Comparison of ENCODE assay signal across 8 cellular contexts in genomic region chr17:83053021-83053778, GRCh38. TPM values are rescaled to one million over a fixed set of nuclear protein-coding genes. Genes with fewer than 3 reads are reported as not detected.
A peak's percentile ranks its signal among the peaks of the same experiment; 100 is the strongest.
DNase-seq lines count a peak whose midpoint lies in the region; ATAC-seq and TF ChIP-seq lines count a peak whose summit lies in the region.

No MANE protein-coding gene starts in this region.

- peaks cover 2% of the 10 kb centered on the region for H3K27me3 Mint-ChIP-seq in H9 (ENCODE audit: low read depth)
- H3K27me3 Mint-ChIP-seq in activated T-helper 17 cell treated with anti-CD3 and anti-CD28 coated beads, Interleukin-2, amount 50 U/mL, for 72 hours = no peaks in the 10 kb centered on the region
- H3K27me3 Mint-ChIP-seq in stimulated activated memory B cell treated with anti-CD40 and anti-IgM and Interleukin-4, amounts not matched to agents 10 μg/mL and 1 μg/mL and 100 μg/mL, for 72 hours = peaks cover 3% of the 10 kb centered on the region

- WGBS in H9 (ENCODE audit: extremely low coverage, insufficient read length, low lambda C conversion rate) = no CpG with 5 or more reads among the region's 16 CpGs

- peaks cover 2% of the 10 kb centered on the region in 2 experiments; a peak in 2 of 5 replicates for H3K9me3 Mint-ChIP-seq in H9
- no peaks in the 10 kb centered on the region for H3K9me3 Mint-ChIP-seq in activated T-helper 17 cell treated with anti-CD3 and anti-CD28 coated beads, Interleukin-2, amount 50 U/mL, for 72 hours
- H3K9me3 Mint-ChIP-seq in stimulated activated memory B cell treated with anti-CD40 and anti-IgM and Interleukin-4, amounts not matched to agents 10 μg/mL and 1 μg/mL and 100 μg/mL, for 72 hours = no peaks in the 10 kb centered on the region

- no peak for TF ChIP-seq CTCF in H9 (conservative IDR thresholded peaks at IDR 0.05)

- H2BK5ac ChIP-seq in H9 (ENCODE audit: insufficient read length, low read length) = no peak overlapping the region

- no peak overlapping the region for H2BK15ac ChIP-seq in H9 (ENCODE audit: low read depth, low read length)

- no peaks in the 10 kb centered on the region; the same call in 1 of the 2 replicates for H3K4me1 ChIP-seq in H9 (ENCODE audit: insufficient read depth, low read length)

- no peak overlapping the region for H3K23ac ChIP-seq in H9 (ENCODE audit: insufficient read length, low read depth, low read length)

- no peak overlapping the region for H3K56ac ChIP-seq in H9 (ENCODE audit: insufficient read length, low read depth, low read length)

- H3K14ac ChIP-seq in H9 (ENCODE audit: insufficient read depth, low read length) = no peak overlapping the region

- peaks cover 3 to 5% (median 5%) of the 10 kb centered on the region in 3 experiments for H3K36me3 Mint-ChIP-seq in H9 (ENCODE audit: insufficient read depth in 1 of 3, low read depth in 3 of 3)
- peaks cover 4% of the 10 kb centered on the region for H3K36me3 Mint-ChIP-seq in activated T-helper 17 cell treated with anti-CD3 and anti-CD28 coated beads, Interleukin-2, amount 50 U/mL, for 72 hours (ENCODE audit: low read depth)
- H3K36me3 Mint-ChIP-seq in stimulated activated memory B cell treated with anti-CD40 and anti-IgM and Interleukin-4, amounts not matched to agents 10 μg/mL and 1 μg/mL and 100 μg/mL, for 72 hours = no peaks in the 10 kb centered on the region

- no peaks in the 10 kb centered on the region for H3K9me3 ChIP-seq in H9 (ENCODE audit: control insufficient read depth, low read depth, low read length)

- in situ Hi-C loops in ACHN (cut with HindIII; ENCODE audit: low pct_ligation_motif_present, low pct_unique_long_range_greater_than_20kb, low sequenced_read_pairs) = no loop called here

- no peaks in the 10 kb centered on the region for H3K79me1 ChIP-seq in H9 (ENCODE audit: insufficient read depth, low read depth, low read length, poor library complexity, severe bottlenecking)

- H4K8ac ChIP-seq in H9 (replicated peaks; ENCODE audit: insufficient read length, low read depth, low read length) = no peak overlapping the region

- H3K4me1 Mint-ChIP-seq in H9 = peaks cover 4 to 9% of the 10 kb centered on the region in 2 experiments
- H3K4me1 Mint-ChIP-seq in activated T-helper 17 cell treated with anti-CD3 and anti-CD28 coated beads, Interleukin-2, amount 50 U/mL, for 72 hours = peaks cover 14% of the 10 kb centered on the region
- H3K4me1 Mint-ChIP-seq in stimulated activated memory B cell treated with anti-CD40 and anti-IgM and Interleukin-4, amounts not matched to agents 10 μg/mL and 1 μg/mL and 100 μg/mL, for 72 hours = peaks cover 38% of the 10 kb centered on the region

- no peak for ATAC-seq in activated T-helper 17 cell treated with anti-CD3 and anti-CD28 coated beads, Interleukin-2, amount 50 U/mL, for 72 hours (replicated peaks)
- ATAC-seq in stimulated activated memory B cell treated with anti-CD40 and anti-IgM and Interleukin-4, amounts not matched to agents 10 μg/mL and 1 μg/mL and 100 μg/mL, for 72 hours = no peak
- ATAC-seq in GM21360 (IDR thresholded peaks at IDR 0.05; ENCODE audit: unreplicated experiment) = no peak

- H2BK120ac ChIP-seq in H9 (ENCODE audit: low read depth, low read length, poor library complexity, severe bottlenecking) = no peak overlapping the region

- no peak overlapping the region for H3K9ac ChIP-seq in H9 (ENCODE audit: extremely low read depth, insufficient read length, low read length)

- no peak overlapping the region for H3K27ac Mint-ChIP-seq in H9
- H3K27ac Mint-ChIP-seq in activated T-helper 17 cell treated with anti-CD3 and anti-CD28 coated beads, Interleukin-2, amount 50 U/mL, for 72 hours = no peak overlapping the region
- H3K27ac Mint-ChIP-seq in stimulated activated memory B cell treated with anti-CD40 and anti-IgM and Interleukin-4, amounts not matched to agents 10 μg/mL and 1 μg/mL and 100 μg/mL, for 72 hours = peak overlapping the region; percentile 36

- DNase-seq in H9 (peak; percentile 49), SW480 (ENCODE audit: low spot score) (no peak), NCI-H128 (lab: John Stamatoyannopoulos, UW; ENCODE audit: unreplicated experiment) (no peak), ACHN (no peak)

- H2BK12ac ChIP-seq in H9 (ENCODE audit: insufficient read length, low read depth, low read length) = no peak overlapping the region

- H3T11ph ChIP-seq in H9 (ENCODE audit: low read length) = no peak overlapping the region

- H2BK20ac ChIP-seq in H9 (ENCODE audit: low read depth, low read length, poor library complexity, severe bottlenecking) = no peak overlapping the region

- no peak overlapping the region for H3K4me2 ChIP-seq in H9 (ENCODE audit: insufficient read depth, insufficient read length, low read length)

- no peaks in the 10 kb centered on the region for H3K79me2 ChIP-seq in H9 (ENCODE audit: insufficient read depth, low read length)

- no peak overlapping the region for H2AFZ ChIP-seq in H9 (ENCODE audit: low read length)

- H3K27ac ChIP-seq in H9 (ENCODE audit: insufficient read length, low read depth, low read length) = no peak overlapping the region
- H3K27ac ChIP-seq in layer of hippocampus (ENCODE audit: low read depth, low read length) = peak overlapping the region; percentile 77

- no peak overlapping the region for H3K18ac ChIP-seq in H9 (ENCODE audit: insufficient read length, low read depth, low read length)

- H3K23me2 ChIP-seq in H9 (ENCODE audit: insufficient read length, low read depth, low read length, poor library complexity, severe bottlenecking) = no peaks in the 10 kb centered on the region

- no peaks in the 10 kb centered on the region for H4K20me1 ChIP-seq in H9 (ENCODE audit: control insufficient read depth, insufficient read depth, insufficient read length)

- H3K4me3 Mint-ChIP-seq in H9 = no peak overlapping the region
- peak overlapping the region; percentile 59 for H3K4me3 Mint-ChIP-seq in activated T-helper 17 cell treated with anti-CD3 and anti-CD28 coated beads, Interleukin-2, amount 50 U/mL, for 72 hours
- no peak overlapping the region for H3K4me3 Mint-ChIP-seq in stimulated activated memory B cell treated with anti-CD40 and anti-IgM and Interleukin-4, amounts not matched to agents 10 μg/mL and 1 μg/mL and 100 μg/mL, for 72 hours

- H3K27me3 ChIP-seq in H9 (ENCODE audit: insufficient read depth, low read length) (no peaks in the 10 kb centered on the region), layer of hippocampus (ENCODE audit: control insufficient read depth, insufficient read depth, low read length) (no peaks in the 10 kb centered on the region)

- H4K5ac ChIP-seq in H9 (ENCODE audit: insufficient read length, low read depth, low read length) = no peak overlapping the region

- H2AK5ac ChIP-seq in H9 (ENCODE audit: insufficient read length, low read length) = no peak overlapping the region

- no peak overlapping the region for H3K4ac ChIP-seq in H9 (ENCODE audit: low read depth, low read length)

- no peak overlapping the region for H4K91ac ChIP-seq in H9 (ENCODE audit: insufficient read length, low read depth, low read length)

RNA-seq across cellular contexts. Expression of gene METRNL, which starts 26.2 kb away (rescaled TPM):
- total RNA-seq in H9 (2021) = 19.4 and 21.4 TPM in 2 replicates
- total RNA-seq in activated T-helper 17 cell treated with anti-CD3 and anti-CD28 coated beads, Interleukin-2, amount 50 U/mL, for 72 hours = 10 to 100 TPM; 21.9 to 43.4 TPM
